In the genomic region with DNA sequence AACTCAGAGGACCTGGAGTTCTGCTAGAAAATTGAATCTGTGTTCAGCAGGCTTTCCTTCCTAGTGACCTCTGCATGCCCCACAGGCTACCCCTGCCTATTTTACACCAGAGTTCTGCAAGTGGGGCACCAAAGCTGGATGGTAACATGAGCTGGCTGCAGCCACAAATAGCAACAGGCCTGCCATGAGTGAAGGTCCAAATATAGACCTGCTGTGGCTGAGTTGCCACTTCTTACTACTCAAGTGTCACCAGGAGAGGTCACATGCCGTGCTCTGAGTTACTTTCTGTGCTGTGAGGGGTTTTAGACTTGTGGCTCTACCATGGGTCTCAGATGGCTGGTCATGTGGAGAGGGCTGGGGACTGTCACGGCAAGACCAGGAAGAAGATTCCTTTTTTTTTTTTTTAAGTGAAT, we compare ENCODE assay signal across 1 cellular context.
TF ChIP-seq lines count a peak whose summit lies in the region.

A gene with protein sequence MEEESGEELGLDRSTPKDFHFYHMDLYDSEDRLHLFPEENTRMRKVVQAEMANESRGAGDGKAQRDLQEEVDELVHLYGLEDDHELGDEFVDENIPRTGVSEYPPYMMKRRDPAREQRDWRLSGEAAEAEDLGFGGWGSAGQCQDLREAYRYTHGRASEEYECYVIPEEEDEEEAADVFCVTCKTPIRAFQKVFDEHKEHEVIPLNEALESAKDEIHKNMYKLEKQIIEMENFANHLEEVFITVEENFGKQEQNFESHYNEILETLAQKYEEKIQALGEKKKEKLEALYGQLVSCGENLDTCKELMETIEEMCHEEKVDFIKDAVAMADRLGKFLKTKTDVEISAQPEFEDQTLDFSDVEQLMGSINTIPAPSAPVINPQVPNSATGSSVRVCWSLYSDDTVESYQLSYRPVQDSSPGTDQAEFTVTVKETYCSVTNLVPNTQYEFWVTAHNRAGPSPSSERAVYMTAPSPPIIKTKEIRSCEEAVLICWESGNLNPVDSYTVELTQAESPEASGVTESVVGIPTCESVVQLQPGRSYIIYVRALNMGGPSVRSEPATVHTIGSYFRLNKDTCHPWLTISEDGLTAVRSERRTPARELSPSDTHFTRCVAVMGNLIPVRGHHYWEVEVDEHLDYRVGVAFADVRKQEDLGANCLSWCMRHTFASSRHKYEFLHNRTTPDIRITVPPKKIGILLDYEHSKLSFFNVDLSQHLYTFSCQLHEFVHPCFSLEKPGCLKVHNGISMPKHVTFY (minus strand): TSS at position 76 of the 413 bp plus-strand sequence. CDS start 18,679 bp downstream, outside the sequence.

TF ChIP-seq in K562, 482 proteins besides CTCF, POLR2A, EP300 and RAD21 (continued from another document):
- TF ChIP-seq CBX3 (IDR thresholded peaks at IDR 0.05; ENCODE audit: borderline replicate concordance in 1 of 2, low read length in 2 of 2) (no peak), ZNF316 (IDR thresholded peaks at IDR 0.05) (no peak)
